ENCODE assay signal across 12 cellular contexts in the genomic region with DNA sequence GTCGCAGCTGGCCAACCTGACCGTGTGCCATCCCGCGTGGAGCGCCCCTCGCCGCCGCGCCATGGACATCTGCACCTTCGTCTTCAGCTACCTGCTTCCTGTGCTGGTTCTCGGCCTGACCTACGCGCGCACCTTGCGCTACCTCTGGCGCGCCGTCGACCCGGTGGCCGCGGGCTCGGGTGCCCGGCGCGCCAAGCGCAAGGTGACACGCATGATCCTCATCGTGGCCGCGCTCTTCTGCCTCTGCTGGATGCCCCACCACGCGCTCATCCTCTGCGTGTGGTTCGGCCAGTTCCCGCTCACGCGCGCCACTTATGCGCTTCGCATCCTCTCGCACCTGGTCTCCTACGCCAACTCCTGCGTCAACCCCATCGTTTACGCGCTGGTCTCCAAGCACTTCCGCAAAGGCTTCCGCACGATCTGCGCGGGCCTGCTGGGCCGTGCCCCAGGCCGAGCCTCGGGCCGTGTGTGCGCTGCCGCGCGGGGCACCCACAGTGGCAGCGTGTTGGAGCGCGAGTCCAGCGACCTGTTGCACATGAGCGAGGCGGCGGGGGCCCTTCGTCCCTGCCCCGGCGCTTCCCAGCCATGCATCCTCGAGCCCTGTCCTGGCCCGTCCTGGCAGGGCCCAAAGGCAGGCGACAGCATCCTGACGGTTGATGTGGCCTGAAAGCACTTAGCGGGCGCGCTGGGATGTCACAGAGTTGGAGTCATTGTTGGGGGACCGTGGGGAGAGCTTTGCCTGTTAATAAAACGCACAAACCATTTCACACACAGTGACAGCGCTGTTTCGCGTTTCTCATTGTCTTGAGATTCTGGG. TPM values are rescaled to one million over a fixed set of nuclear protein-coding genes. Genes with fewer than 3 reads are reported as not detected.
DNase-seq lines count a peak whose midpoint lies in the region; ATAC-seq, FAIRE-seq and TF ChIP-seq lines count a peak whose summit lies in the region.
"Had no signal": no experiment of that assay in that cellular context is flagged by ENCODE, and none has a peak within 500 bp of the region (broad histone marks: within the 10 kb centered on the region; RNA-seq: fewer than 3 reads in every experiment).

No MANE protein-coding gene starts in this region.

- ATAC-seq in GM21717 (IDR thresholded peaks at IDR 0.05; ENCODE audit: unreplicated experiment): no peak

- H3K36me3 ChIP-seq in BLaER1: peaks cover 3% of the 10 kb centered on the region; the same call in 1 of the 2 replicates
- H3K36me3 ChIP-seq in kidney (ENCODE audit: control insufficient read depth in 1 of 2, insufficient read depth in 2 of 2, low read length in 2 of 2): no peaks in the 10 kb centered on the region
- H3K36me3 ChIP-seq: cardiac muscle cell had no signal

- intact Hi-C loops in kidney (cut with DNase I): no loop called here

- H3K27me3 ChIP-seq in BLaER1: peaks cover 72% of the 10 kb centered on the region

- peaks cover 70% of the 10 kb centered on the region for H3K4me1 ChIP-seq in BLaER1
- peaks cover 4 to 21% of the 10 kb centered on the region in 2 donors for H3K4me1 ChIP-seq in kidney (ENCODE audit: control insufficient read depth in 1 of 2, insufficient read depth in 1 of 2, low read depth in 1 of 2, low read length in 2 of 2)

- H3K27ac ChIP-seq in BLaER1 (no peak overlapping the region), kidney (ENCODE audit: low read depth in 2 of 2, low read length in 2 of 2) (no peak overlapping the region)
- H3K27ac ChIP-seq: cardiac muscle cell had no signal

- peaks cover 41% of the 10 kb centered on the region for H4K20me1 ChIP-seq in BLaER1

- H3K9me3 ChIP-seq in BLaER1 (no peaks in the 10 kb centered on the region), kidney (ENCODE audit: control insufficient read depth in 1 of 2, low read length in 2 of 2) (no peaks in the 10 kb centered on the region)

- H3K9ac ChIP-seq in BLaER1: no peak overlapping the region
- no peak overlapping the region for H3K9ac ChIP-seq in kidney (ENCODE audit: low read length in 2 of 2)

- H3K4me2 ChIP-seq in BLaER1: peak overlapping the region; percentile 86

- no peak for DNase-seq in HTR-8/SVneo (ENCODE audit: insufficient read length, low spot score)
- peak; percentile 40 for DNase-seq in activated naive CD4-positive, alpha-beta T cell treated with Interleukin-2 at 50 U/mL for 16 hours
- peak; percentile 67 for DNase-seq in kidney
- no peak for DNase-seq in NOMO-1 treated with DMSO at 0.1 percent for 48 hours (lab: John Stamatoyannopoulos, UW; ENCODE audit: unreplicated experiment)
- DNase-seq in NCI-H526 treated with DMSO at 0.1 percent for 48 hours (lab: John Stamatoyannopoulos, UW): no peak
- no peak for DNase-seq in H4 (ENCODE audit: low spot score)
- DNase-seq: NCI-H2029 treated with DMSO at 0.1 percent for 48 hours, T1000 had no signal

- H3K4me3 ChIP-seq in BLaER1 (peak overlapping the region; percentile 55), kidney (ENCODE audit: low read length in 2 of 2) (no peak overlapping the region)
- H3K4me3 ChIP-seq: cardiac muscle cell had no signal

- no peak for TF ChIP-seq CTCF in kidney (IDR thresholded peaks at IDR 0.05; ENCODE audit: borderline replicate concordance, extremely low read depth, insufficient read depth)

- FAIRE-seq in HTR-8/SVneo (lab: Jason Lieb, UNC) (peak; percentile 9), kidney (lab: Jason Lieb, UNC) (no peak)

RNA-seq across cellular contexts. Expression of gene ZACN, which starts 2.0 kb away (rescaled TPM):
- 0.22 TPM for total RNA-seq in kidney
- not detected for polyA plus RNA-seq in kidney (ENCODE audit: insufficient read depth, low read depth, low replicate concordance)
- not detected in 2 replicates for total RNA-seq in H4 (2014; rRNA removed; shearing (Covaris generic))
- total RNA-seq: cardiac muscle cell, liver had no signal

RNA-seq across cellular contexts. Expression of gene GALR2, which starts 2.4 kb away (rescaled TPM):
- not detected for total RNA-seq in kidney
- not detected for polyA plus RNA-seq in kidney (ENCODE audit: insufficient read depth, low read depth, low replicate concordance)
- 0.14 TPM in 1 of 2 replicates, not detected in the other for total RNA-seq in H4 (2014; rRNA removed; shearing (Covaris generic))
- total RNA-seq: cardiac muscle cell had no signal

RNA-seq across cellular contexts. Expression of gene SRP68, which starts 4.7 kb away (rescaled TPM):
- total RNA-seq in kidney: 68.1 TPM
- polyA plus RNA-seq in kidney (ENCODE audit: insufficient read depth, low read depth, low replicate concordance): 52.7 TPM
- total RNA-seq in H4 (2014; rRNA removed; shearing (Covaris generic)): 37.3 and 39.7 TPM in 2 replicates

RNA-seq across cellular contexts. Expression of gene EXOC7, which starts 26.6 kb away (rescaled TPM):
- 143 TPM for total RNA-seq in kidney
- polyA plus RNA-seq in kidney (ENCODE audit: insufficient read depth, low read depth, low replicate concordance): 83.2 TPM
- total RNA-seq in H4 (2014; rRNA removed; shearing (Covaris generic)): 51.4 and 51.5 TPM in 2 replicates

RNA-seq across cellular contexts. Expression of gene EVPL, which starts 49.9 kb away (rescaled TPM):
- 23.5 TPM for total RNA-seq in kidney
- 11.1 TPM for polyA plus RNA-seq in kidney (ENCODE audit: insufficient read depth, low read depth, low replicate concordance)
- not detected in 2 replicates for total RNA-seq in H4 (2014; rRNA removed; shearing (Covaris generic))
- polyA plus RNA-seq: cardiac muscle cell had no signal

Comparison
In these comparisons a context has a peak if more than half of its experiments do, and no peak if none do; other contexts are left out.
1. DNase-seq: peak in activated naive CD4-positive, alpha-beta T cell treated with Interleukin-2 at 50 U/mL for 16 hours (single experiment) and kidney (single experiment); none in HTR-8/SVneo (single experiment), NOMO-1 treated with DMSO at 0.1 percent for 48 hours (single experiment), NCI-H526 treated with DMSO at 0.1 percent for 48 hours (single experiment) and H4 (single experiment).